8 cellular contexts compared by ENCODE assay signal in the genomic region with DNA sequence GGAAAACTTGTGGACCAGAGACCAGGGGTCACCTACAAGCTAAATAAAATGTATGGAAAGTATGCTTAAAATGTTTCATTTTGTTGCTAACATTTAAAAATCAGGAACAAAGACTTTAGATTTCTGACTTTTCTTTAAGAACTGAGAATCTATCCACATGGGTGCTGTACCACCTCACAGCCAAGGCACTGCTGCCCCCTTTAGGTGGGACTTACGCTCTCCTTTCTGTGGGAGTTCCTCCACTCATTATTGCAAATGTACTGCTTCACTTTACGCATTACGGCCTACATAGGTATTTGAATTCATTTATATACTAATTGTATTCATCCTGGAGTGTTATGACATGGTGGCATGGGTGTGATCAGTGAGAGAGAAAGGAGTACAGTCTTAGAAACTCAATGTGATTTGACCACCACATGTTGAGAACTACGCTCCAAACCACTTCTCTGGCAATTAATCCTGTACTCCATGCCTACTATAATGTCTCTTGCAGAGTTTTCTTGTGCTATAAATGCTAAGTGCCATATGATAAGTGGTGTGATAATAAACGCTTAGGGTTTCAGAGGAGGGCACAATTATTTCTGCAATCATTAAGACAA. TPM values are rescaled to one million over a fixed set of nuclear protein-coding genes. Genes with fewer than 3 reads are reported as not detected.
DNase-seq lines count a peak whose midpoint lies in the region; ATAC-seq and TF ChIP-seq lines count a peak whose summit lies in the region.

No MANE protein-coding gene starts in this region.

- H3K27ac Mint-ChIP-seq in T-cell = no peak overlapping the region
- no peak overlapping the region for H3K27ac Mint-ChIP-seq in brain

- H3K27me3 ChIP-seq in AG04450 (ENCODE audit: control insufficient read depth, insufficient read depth, low read length) = peaks cover 4% of the 10 kb centered on the region

- H3K27me3 Mint-ChIP-seq in T-cell (peaks cover 0 to 7% of the 10 kb centered on the region in 2 donors), brain (peaks cover 3% of the 10 kb centered on the region)

- peak in 3 of 4 experiments; percentile 35 to 65 (median 54) for ATAC-seq in T-cell (replicated peaks in 1 of 4)
- no peak for ATAC-seq in HG03097 (IDR thresholded peaks at IDR 0.05; ENCODE audit: low FRiP score, unreplicated experiment)

- no peak overlapping the region for H3K27ac ChIP-seq in AG04450 (ENCODE audit: low read depth, low read length)
- no peak overlapping the region for H3K27ac ChIP-seq in substantia nigra (ENCODE audit: low read depth, low read length, poor library complexity, severe bottlenecking)

- no peak overlapping the region for H3K4me3 ChIP-seq in AG04450 (ENCODE audit: low read depth, low read length)

- CTCF ChIA-PET in AG04450 (lab: Charles Lee) (interaction anchor here (0.6 to 1.9 kb wide), 19 partner anchors 11 to 169 kb away, joined by 3 to 8 read pairs (median 3); a partner anchor contains a TSS), T-cell (lab: Charles Lee) (interaction anchor here (0.5 to 1.2 kb wide), 7 partner anchors 13 to 1722 kb away, joined by 3 to 7 read pairs (median 3); no protein-coding TSS in a partner anchor)

- H3K36me3 Mint-ChIP-seq in T-cell (no peaks in the 10 kb centered on the region), brain (no peaks in the 10 kb centered on the region)

- TF ChIP-seq CTCF in AG04450 (IDR thresholded peaks at IDR 0.05; ENCODE audit: low read depth, low read length) = peak; percentile 81
- TF ChIP-seq CTCF in GM12874 (IDR thresholded peaks at IDR 0.05; ENCODE audit: insufficient read depth, low read depth, low read length) = peak; percentile 64
- TF ChIP-seq CTCF in brain (conservative IDR thresholded peaks at IDR 0.05) = peak; percentile 63 to 71

- DNase-seq in AG04450 (ENCODE audit: low read depth, low spot score) = no peak
- peak; percentile 19 for DNase-seq in HPDE6-E6E7 (ENCODE audit: extremely low spot score)
- DNase-seq in T-cell = peak in 31 of 34 experiments; percentile 7 to 53 (median 26)
- DNase-seq in medulla oblongata (ENCODE audit: extremely low spot score) = peak; percentile 65
- DNase-seq in substantia nigra (lab: John Stamatoyannopoulos, UW) = peak in 29 of 49 donors; percentile 1 to 60 (median 17)

- no peaks in the 10 kb centered on the region for H3K9me3 ChIP-seq in AG04450 (ENCODE audit: control insufficient read depth, insufficient read depth, low read length)

- no peaks in the 10 kb centered on the region for H3K4me1 Mint-ChIP-seq in T-cell
- no peaks in the 10 kb centered on the region for H3K4me1 Mint-ChIP-seq in brain

- H3K4me3 Mint-ChIP-seq in T-cell (no peak overlapping the region), brain (no peak overlapping the region)

- POLR2A ChIA-PET in AG04450 (lab: Yijun Ruan, JAX) (no interaction called here), T-cell (lab: Charles Lee) (no interaction called here)

- no peaks in the 10 kb centered on the region for H3K9me3 Mint-ChIP-seq in T-cell
- no peaks in the 10 kb centered on the region for H3K9me3 Mint-ChIP-seq in brain

RNA-seq across cellular contexts. Expression of a gene that starts 24.7 kb away (rescaled TPM):
- 13.4 and 24.9 TPM in 2 replicates for polyA plus RNA-seq in AG04450 (2011; rRNA removed)
- 0.78 and 1.4 TPM in 2 replicates for polyA minus RNA-seq in AG04450 (2011; rRNA and poly(A)+ RNA removed)
- 10 to 100 TPM in 3 of 5 donors, 1 to 10 TPM in 2; 6.9 to 17.6 (median 15.8) TPM for total RNA-seq in T-cell
- 25.4 TPM for polyA plus RNA-seq in brain (ENCODE audit: insufficient read depth, low read depth, low replicate concordance)

RNA-seq across cellular contexts. Expression of a gene that starts 40.4 kb away (rescaled TPM):
- polyA plus RNA-seq in AG04450 (2011; rRNA removed) (2.3 and 2.8 TPM in 2 replicates), brain (ENCODE audit: insufficient read depth, low read depth, low replicate concordance) (2.8 TPM)
- polyA minus RNA-seq in AG04450 (2011; rRNA and poly(A)+ RNA removed) = 1.8 and 2.9 TPM in 2 replicates
- 10 to 100 TPM in 2 of 5 donors, 1 to 10 TPM in 3; 6.0 to 13.0 (median 9.8) TPM for total RNA-seq in T-cell

RNA-seq across cellular contexts. Expression of a gene that starts 40.4 kb away (rescaled TPM):
- polyA plus RNA-seq in AG04450 (2011; rRNA removed) (4.7 and 7.3 TPM in 2 replicates), brain (ENCODE audit: insufficient read depth, low read depth, low replicate concordance) (0.51 TPM)
- 1.1 and 2.6 TPM in 2 replicates for polyA minus RNA-seq in AG04450 (2011; rRNA and poly(A)+ RNA removed)
- 1 to 10 TPM in 3 of 5 donors, under 1 TPM in 2; 0.84 to 2.3 (median 1.6) TPM for total RNA-seq in T-cell
